In genomic region chr11:32153747-32154146, GRCh38 we compare ENCODE assay signal across 28 cellular contexts.
DNase-seq lines count a peak whose midpoint lies in the region; ATAC-seq, FAIRE-seq and TF ChIP-seq lines count a peak whose summit lies in the region.
"Had no signal": no experiment of that assay in that cellular context is flagged by ENCODE, and none has a peak within 500 bp of the region (broad histone marks: within the 10 kb centered on the region; RNA-seq: fewer than 3 reads in every experiment).

No MANE protein-coding gene starts in this region.

- TF ChIP-seq POLR2A in GM12891 (IDR thresholded peaks at IDR 0.05; ENCODE audit: low read depth, low read length), result no peak

- no peak overlapping the region for H3K27ac Mint-ChIP-seq in activated CD4-positive, alpha-beta memory T cell treated with anti-CD3 and anti-CD28 coated beads, Interleukin-2, amount 10 ng/mL, durations not matched to agents 7 days and 5 days
- H3K27ac Mint-ChIP-seq: activated CD4-positive, alpha-beta T cell treated with anti-CD3 and anti-CD28 coated beads, Interleukin-2, amount 10 ng/mL, durations not matched to agents 24 days and 14 days; H9; mesothelial cell of epicardium; T-helper 17 cell had no signal

- H3K36me3 Mint-ChIP-seq in activated CD4-positive, alpha-beta memory T cell treated with anti-CD3 and anti-CD28 coated beads, Interleukin-2, amount 10 ng/mL, durations not matched to agents 7 days and 5 days (ENCODE audit: low read depth), result no peaks in the 10 kb centered on the region
- H3K36me3 Mint-ChIP-seq: activated naive CD4-positive, alpha-beta T cell treated with anti-CD3 and anti-CD28 coated beads, Interleukin-2, amount 50 U/mL, for 24 hours; mesothelial cell of epicardium; natural killer cell treated with Interleukin-12 subunit alpha and Interleukin-12 subunit beta and Interleukin-15 and Interleukin-18, amount 100 ng/mL, for 72 hours had no signal

- CTCF ChIA-PET in activated CD4-positive, alpha-beta memory T cell treated with anti-CD3 and anti-CD28 coated beads, Interleukin-2, amount 10 ng/mL, durations not matched to agents 7 days and 5 days (lab: Charles Lee), result interaction anchor here (1.1 kb wide), 1 partner anchor 102 kb away, joined by 3 read pairs; no protein-coding TSS in a partner anchor

- POLR2A ChIA-PET in activated CD4-positive, alpha-beta memory T cell treated with anti-CD3 and anti-CD28 coated beads, Interleukin-2, amount 10 ng/mL, durations not matched to agents 7 days and 5 days (lab: Charles Lee), result no interaction called here

- H3K4me3 Mint-ChIP-seq in activated CD4-positive, alpha-beta memory T cell treated with anti-CD3 and anti-CD28 coated beads, Interleukin-2, amount 10 ng/mL, durations not matched to agents 7 days and 5 days, result no peak overlapping the region
- H3K4me3 Mint-ChIP-seq: activated CD4-positive, alpha-beta T cell treated with anti-CD3 and anti-CD28 coated beads, Interleukin-2, amount 10 ng/mL, durations not matched to agents 24 days and 14 days; activated naive CD4-positive, alpha-beta T cell treated with anti-CD3 and anti-CD28 coated beads, Interleukin-2, amount 50 U/mL, for 24 hours; H9; mesothelial cell of epicardium; natural killer cell treated with Interleukin-12 subunit alpha and Interleukin-12 subunit beta and Interleukin-15 and Interleukin-18, amount 100 ng/mL, for 72 hours; T-helper 17 cell had no signal

- H3K27me3 Mint-ChIP-seq in activated CD4-positive, alpha-beta memory T cell treated with anti-CD3 and anti-CD28 coated beads, Interleukin-2, amount 10 ng/mL, durations not matched to agents 7 days and 5 days, result peaks cover 22% of the 10 kb centered on the region

- H3K4me1 Mint-ChIP-seq in activated CD4-positive, alpha-beta memory T cell treated with anti-CD3 and anti-CD28 coated beads, Interleukin-2, amount 10 ng/mL, durations not matched to agents 7 days and 5 days, result no peaks in the 10 kb centered on the region
- H3K4me1 Mint-ChIP-seq: activated CD4-positive, alpha-beta T cell treated with anti-CD3 and anti-CD28 coated beads, Interleukin-2, amount 10 ng/mL, durations not matched to agents 24 days and 14 days; activated naive CD4-positive, alpha-beta T cell treated with anti-CD3 and anti-CD28 coated beads, Interleukin-2, amount 50 U/mL, for 24 hours; T-helper 17 cell had no signal

- peak; percentile 45 for FAIRE-seq in GM12891 (lab: Jason Lieb, UNC)
- FAIRE-seq: A549 had no signal

- ATAC-seq in GM19372 (IDR thresholded peaks at IDR 0.05; ENCODE audit: low read depth, unreplicated experiment), result peak; percentile 35
- peak; percentile 34 for ATAC-seq in HG02588 (IDR thresholded peaks at IDR 0.05; ENCODE audit: unreplicated experiment)
- ATAC-seq in HG03432 (IDR thresholded peaks at IDR 0.05; ENCODE audit: unreplicated experiment), result peak; percentile 51
- ATAC-seq: heart left ventricle, left lobe of liver, right cardiac atrium, T-helper 17 cell had no signal

- no peaks in the 10 kb centered on the region for H3K9me3 Mint-ChIP-seq in activated CD4-positive, alpha-beta memory T cell treated with anti-CD3 and anti-CD28 coated beads, Interleukin-2, amount 10 ng/mL, durations not matched to agents 7 days and 5 days
- H3K9me3 Mint-ChIP-seq: activated CD4-positive, alpha-beta T cell treated with anti-CD3 and anti-CD28 coated beads, Interleukin-2, amount 10 ng/mL, durations not matched to agents 24 days and 14 days; activated naive CD4-positive, alpha-beta T cell treated with anti-CD3 and anti-CD28 coated beads, Interleukin-2, amount 50 U/mL, for 24 hours; natural killer cell treated with Interleukin-12 subunit alpha and Interleukin-12 subunit beta and Interleukin-15 and Interleukin-18, amount 100 ng/mL, for 72 hours had no signal

- no peak for DNase-seq in GM12891 (ENCODE audit: insufficient read length, low spot score)
- no peak for DNase-seq in activated CD4-positive, alpha-beta T cell treated with anti-CD3 and anti-CD28 coated beads for 4 hours
- DNase-seq in activated CD4-positive, alpha-beta memory T cell treated with anti-CD3 and anti-CD28 coated beads, Interleukin-2, amount 10 ng/mL, durations not matched to agents 7 days and 5 days, result no peak
- DNase-seq in activated CD4-positive, CD25-positive, alpha-beta regulatory T cell (lab: John Stamatoyannopoulos, UW), result no peak
- no peak for DNase-seq in anterior cingulate cortex (lab: John Stamatoyannopoulos, UW)
- DNase-seq: activated CD4-positive, alpha-beta T cell treated with anti-CD3 and anti-CD28 coated beads, Interleukin-2, amount 10 ng/mL, durations not matched to agents 24 days and 14 days; aorta; BE2C; central memory CD4-positive, alpha-beta T cell; COR-L47; DMS79; H9; heart left ventricle; MM.1S; NCI-H146; NCI-H2171 treated with DMSO at 0.1 percent for 48 hours; NCI-H748 treated with DMSO at 0.1 percent for 48 hours; right cardiac atrium; T-helper 17 cell; transverse colon had no signal

TF ChIP-seq in GM12891, 5 proteins besides CTCF, POLR2A, EP300 and RAD21:
- TF ChIP-seq PAX5 (IDR thresholded peaks at IDR 0.05; ENCODE audit: insufficient read depth, low read length, severe bottlenecking) (no peak), TAF1 (IDR thresholded peaks at IDR 0.05; ENCODE audit: low read depth, low read length) (no peak)
